16 cellular contexts compared by ENCODE assay signal in the genomic region with DNA sequence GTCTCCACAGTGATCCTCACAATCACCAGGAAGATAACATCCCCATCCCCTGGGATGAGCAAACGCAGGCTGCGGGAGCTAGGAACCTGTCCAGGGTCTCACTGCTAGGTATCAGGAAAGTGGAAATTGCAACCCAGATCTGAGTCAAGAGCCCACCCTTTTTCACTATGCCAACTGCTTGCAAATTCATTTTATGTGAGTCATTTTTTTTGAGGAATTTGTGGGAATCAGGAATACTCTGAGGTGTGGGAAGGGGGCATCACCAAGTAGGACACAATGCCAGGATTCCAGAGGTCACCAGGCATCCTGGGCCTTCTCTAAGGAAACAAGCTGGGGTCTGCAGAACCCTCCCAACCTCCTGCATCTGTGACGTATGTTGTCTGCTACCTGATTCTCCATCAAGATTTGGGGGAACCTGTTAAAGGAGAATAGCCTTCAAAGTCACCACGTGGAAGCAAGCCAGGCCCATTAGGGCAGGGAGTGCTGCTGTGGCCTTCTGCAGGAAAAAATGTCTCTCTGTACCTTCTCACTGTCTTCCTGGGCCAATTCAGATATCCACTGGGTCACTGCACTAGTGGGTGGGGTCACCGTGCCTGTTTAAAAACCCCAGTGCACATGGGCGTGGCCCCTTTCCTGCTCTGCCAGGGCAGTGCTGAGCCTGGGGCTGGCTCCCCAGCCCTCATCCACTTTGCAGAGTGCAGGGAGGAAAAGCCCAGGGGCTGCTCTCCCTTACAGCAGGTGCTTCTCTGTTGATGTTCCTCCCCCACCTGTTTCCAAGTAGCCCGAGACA.
"Had no signal": no experiment of that assay in that cellular context is flagged by ENCODE, and none has a peak within 500 bp of the region (broad histone marks: within the 10 kb centered on the region; RNA-seq: fewer than 3 reads in every experiment).

No MANE protein-coding gene starts in this region.

- ATAC-seq: natural killer cell; stimulated activated naive CD8-positive, alpha-beta T cell treated with anti-CD3 and anti-CD28 coated beads, Interleukin-15, amount 100 ng/mL, for 72 hours had no signal

- H3K36me3 Mint-ChIP-seq: natural killer cell had no signal

- H3K36me3 ChIP-seq: breast epithelium, right atrium auricular region had no signal

- DNase-seq: activated CD4-positive, alpha-beta T cell treated with anti-CD3 and anti-CD28 coated beads, Interleukin-2, amount 50 U/mL, for 1 hour; activated CD8-positive, alpha-beta memory T cell treated with anti-CD3 and anti-CD28 coated beads for 24 hours; activated naive CD4-positive, alpha-beta T cell; activated naive CD8-positive, alpha-beta T cell treated with anti-CD3 and anti-CD28 coated beads, Interleukin-2, amount 10 ng/mL, durations not matched to agents 7 days and 5 days; anterior cingulate cortex; cerebellar nuclear complex; effector memory CD4-positive, alpha-beta T cell; foreskin melanocyte; natural killer cell; stimulated activated naive CD8-positive, alpha-beta T cell treated with anti-CD3 and anti-CD28 coated beads, Interleukin-15, amount 100 ng/mL, for 72 hours had no signal

- H3K4me3 Mint-ChIP-seq: activated naive CD8-positive, alpha-beta T cell treated with anti-CD3 and anti-CD28 coated beads, Interleukin-2, amount 10 ng/mL, durations not matched to agents 7 days and 5 days; activated T-helper 1 cell treated with anti-CD3 and anti-CD28 coated beads, Interleukin-12 subunit alpha, Interleukin-12 subunit beta, Interleukin-2, Interleukin-4 antibody, amounts not matched to agents 30 ng/mL and 10 ng/mL and 1 ng/mL, durations not matched to agents 14 hours and 24 hours and 36 hours; dendritic cell treated with granulocyte-macrophage colony-stimulating factor and Interleukin-4, amounts not matched to agents 40 ng/mL and 50 ng/mL, for 4 days; memory B cell; natural killer cell; stimulated activated naive CD8-positive, alpha-beta T cell treated with anti-CD3 and anti-CD28 coated beads, Interleukin-15, amount 100 ng/mL, for 72 hours had no signal

- H3K4me3 ChIP-seq: breast epithelium, right atrium auricular region had no signal

- H3K27ac ChIP-seq: breast epithelium had no signal

- H3K27me3 Mint-ChIP-seq: activated naive CD8-positive, alpha-beta T cell treated with anti-CD3 and anti-CD28 coated beads, Interleukin-2, amount 10 ng/mL, durations not matched to agents 7 days and 5 days had no signal

- H3K4me1 ChIP-seq: breast epithelium had no signal

- H3K27me3 ChIP-seq: right atrium auricular region had no signal

- H3K27ac Mint-ChIP-seq: activated naive CD8-positive, alpha-beta T cell treated with anti-CD3 and anti-CD28 coated beads, Interleukin-2, amount 10 ng/mL, durations not matched to agents 7 days and 5 days; activated T-helper 1 cell treated with anti-CD3 and anti-CD28 coated beads, Interleukin-12 subunit alpha, Interleukin-12 subunit beta, Interleukin-2, Interleukin-4 antibody, amounts not matched to agents 30 ng/mL and 10 ng/mL and 1 ng/mL, durations not matched to agents 14 hours and 24 hours and 36 hours; dendritic cell treated with granulocyte-macrophage colony-stimulating factor and Interleukin-4, amounts not matched to agents 40 ng/mL and 50 ng/mL, for 4 days; memory B cell; natural killer cell; progenitor cell of endocrine pancreas; stimulated activated naive CD8-positive, alpha-beta T cell treated with anti-CD3 and anti-CD28 coated beads, Interleukin-15, amount 100 ng/mL, for 72 hours had no signal

- H3K9me3 ChIP-seq: right atrium auricular region had no signal
